In the genomic region with DNA sequence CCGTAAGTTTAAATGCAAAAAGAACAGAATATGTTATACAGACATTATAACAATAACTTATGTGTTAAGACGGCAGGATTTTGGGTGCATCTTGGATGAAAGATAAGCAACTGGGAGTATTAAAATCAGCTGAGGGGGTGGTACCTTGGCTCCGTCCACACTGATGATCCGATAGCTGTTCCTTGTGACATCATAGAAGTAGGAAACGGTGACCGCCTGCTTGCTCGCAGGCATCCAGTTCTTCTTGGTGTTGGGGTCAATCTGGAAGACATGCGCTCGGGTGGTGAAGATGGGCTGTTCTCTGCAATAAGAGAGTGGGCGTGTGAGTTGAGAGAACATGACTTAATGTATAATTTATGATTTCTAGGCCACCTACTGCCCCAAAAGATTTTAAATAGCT, we compare ENCODE assay signal across 1 cellular context.
TF ChIP-seq lines count a peak whose summit lies in the region.

No MANE protein-coding gene starts in this region.

TF ChIP-seq in K562, 482 proteins besides CTCF, POLR2A, EP300 and RAD21 (continued from another document):
- TF ChIP-seq, protein P1, sequence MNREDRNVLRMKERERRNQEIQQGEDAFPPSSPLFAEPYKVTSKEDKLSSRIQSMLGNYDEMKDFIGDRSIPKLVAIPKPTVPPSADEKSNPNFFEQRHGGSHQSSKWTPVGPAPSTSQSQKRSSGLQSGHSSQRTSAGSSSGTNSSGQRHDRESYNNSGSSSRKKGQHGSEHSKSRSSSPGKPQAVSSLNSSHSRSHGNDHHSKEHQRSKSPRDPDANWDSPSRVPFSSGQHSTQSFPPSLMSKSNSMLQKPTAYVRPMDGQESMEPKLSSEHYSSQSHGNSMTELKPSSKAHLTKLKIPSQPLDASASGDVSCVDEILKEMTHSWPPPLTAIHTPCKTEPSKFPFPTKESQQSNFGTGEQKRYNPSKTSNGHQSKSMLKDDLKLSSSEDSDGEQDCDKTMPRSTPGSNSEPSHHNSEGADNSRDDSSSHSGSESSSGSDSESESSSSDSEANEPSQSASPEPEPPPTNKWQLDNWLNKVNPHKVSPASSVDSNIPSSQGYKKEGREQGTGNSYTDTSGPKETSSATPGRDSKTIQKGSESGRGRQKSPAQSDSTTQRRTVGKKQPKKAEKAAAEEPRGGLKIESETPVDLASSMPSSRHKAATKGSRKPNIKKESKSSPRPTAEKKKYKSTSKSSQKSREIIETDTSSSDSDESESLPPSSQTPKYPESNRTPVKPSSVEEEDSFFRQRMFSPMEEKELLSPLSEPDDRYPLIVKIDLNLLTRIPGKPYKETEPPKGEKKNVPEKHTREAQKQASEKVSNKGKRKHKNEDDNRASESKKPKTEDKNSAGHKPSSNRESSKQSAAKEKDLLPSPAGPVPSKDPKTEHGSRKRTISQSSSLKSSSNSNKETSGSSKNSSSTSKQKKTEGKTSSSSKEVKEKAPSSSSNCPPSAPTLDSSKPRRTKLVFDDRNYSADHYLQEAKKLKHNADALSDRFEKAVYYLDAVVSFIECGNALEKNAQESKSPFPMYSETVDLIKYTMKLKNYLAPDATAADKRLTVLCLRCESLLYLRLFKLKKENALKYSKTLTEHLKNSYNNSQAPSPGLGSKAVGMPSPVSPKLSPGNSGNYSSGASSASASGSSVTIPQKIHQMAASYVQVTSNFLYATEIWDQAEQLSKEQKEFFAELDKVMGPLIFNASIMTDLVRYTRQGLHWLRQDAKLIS (CRISPR knock-in tag; IDR thresholded peaks at IDR 0.05): no peak
- TF ChIP-seq, protein P2, sequence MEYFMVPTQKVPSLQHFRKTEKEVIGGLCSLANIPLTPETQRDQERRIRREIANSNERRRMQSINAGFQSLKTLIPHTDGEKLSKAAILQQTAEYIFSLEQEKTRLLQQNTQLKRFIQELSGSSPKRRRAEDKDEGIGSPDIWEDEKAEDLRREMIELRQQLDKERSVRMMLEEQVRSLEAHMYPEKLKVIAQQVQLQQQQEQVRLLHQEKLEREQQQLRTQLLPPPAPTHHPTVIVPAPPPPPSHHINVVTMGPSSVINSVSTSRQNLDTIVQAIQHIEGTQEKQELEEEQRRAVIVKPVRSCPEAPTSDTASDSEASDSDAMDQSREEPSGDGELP (CRISPR knock-in tag; IDR thresholded peaks at IDR 0.05; ENCODE audit: borderline replicate concordance): peak; percentile 51; the same call in 1 of the 2 replicates
- TF ChIP-seq SETDB1 (IDR thresholded peaks at IDR 0.05; ENCODE audit: low read length) (no peak), MIER1 (IDR thresholded peaks at IDR 0.05; ENCODE audit: low read depth) (no peak), NFYB (IDR thresholded peaks at IDR 0.05; ENCODE audit: extremely low read depth, insufficient read length) (no peak), MYBL2 (IDR thresholded peaks at IDR 0.05; ENCODE audit: low read depth) (no peak), MYBL2 (CRISPR knock-in tag; IDR thresholded peaks at IDR 0.05; ENCODE audit: borderline replicate concordance) (no peak), DDX20 (tag; IDR thresholded peaks at IDR 0.05; ENCODE audit: low read depth) (no peak), ATF7 (IDR thresholded peaks at IDR 0.05) (peak; percentile 69), SMARCC2 (IDR thresholded peaks at IDR 0.05; ENCODE audit: low read depth) (no peak), ZNF354B (CRISPR knock-in tag; IDR thresholded peaks at IDR 0.05) (no peak), YBX1 (IDR thresholded peaks at IDR 0.05) (no peak), LCOR (CRISPR knock-in tag; IDR thresholded peaks at IDR 0.05) (no peak), DPF2 (IDR thresholded peaks at IDR 0.05) (no peak), JUND (IDR thresholded peaks at IDR 0.05; ENCODE audit: borderline replicate concordance, low read depth, low read length) (no peak), JUND (tag; IDR thresholded peaks at IDR 0.05; ENCODE audit: borderline replicate concordance, low read depth, low read length) (no peak; the same call in 2 of the 3 replicates), FUS (optimal IDR thresholded peaks at IDR 0.05; ENCODE audit: low read depth, low read length) (no peak), ZC3H8 (IDR thresholded peaks at IDR 0.05) (no peak), DACH1 (IDR thresholded peaks at IDR 0.05; ENCODE audit: partially characterized antibody) (no peak), CBX3 (IDR thresholded peaks at IDR 0.05; ENCODE audit: borderline replicate concordance in 1 of 2, low read length in 2 of 2) (no peak), PHB2 (IDR thresholded peaks at IDR 0.05; ENCODE audit: low read depth) (no peak), ZNF830 (CRISPR knock-in tag; IDR thresholded peaks at IDR 0.05) (no peak), GATAD2B (IDR thresholded peaks at IDR 0.05; ENCODE audit: borderline replicate concordance) (no peak), CREM (IDR thresholded peaks at IDR 0.05; ENCODE audit: low read depth) (peak; percentile 83), MAFF (IDR thresholded peaks at IDR 0.05; ENCODE audit: low read length) (no peak), GATAD2A (IDR thresholded peaks at IDR 0.05) (no peak)
- TF ChIP-seq, protein P3, sequence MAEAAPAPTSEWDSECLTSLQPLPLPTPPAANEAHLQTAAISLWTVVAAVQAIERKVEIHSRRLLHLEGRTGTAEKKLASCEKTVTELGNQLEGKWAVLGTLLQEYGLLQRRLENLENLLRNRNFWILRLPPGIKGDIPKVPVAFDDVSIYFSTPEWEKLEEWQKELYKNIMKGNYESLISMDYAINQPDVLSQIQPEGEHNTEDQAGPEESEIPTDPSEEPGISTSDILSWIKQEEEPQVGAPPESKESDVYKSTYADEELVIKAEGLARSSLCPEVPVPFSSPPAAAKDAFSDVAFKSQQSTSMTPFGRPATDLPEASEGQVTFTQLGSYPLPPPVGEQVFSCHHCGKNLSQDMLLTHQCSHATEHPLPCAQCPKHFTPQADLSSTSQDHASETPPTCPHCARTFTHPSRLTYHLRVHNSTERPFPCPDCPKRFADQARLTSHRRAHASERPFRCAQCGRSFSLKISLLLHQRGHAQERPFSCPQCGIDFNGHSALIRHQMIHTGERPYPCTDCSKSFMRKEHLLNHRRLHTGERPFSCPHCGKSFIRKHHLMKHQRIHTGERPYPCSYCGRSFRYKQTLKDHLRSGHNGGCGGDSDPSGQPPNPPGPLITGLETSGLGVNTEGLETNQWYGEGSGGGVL (CRISPR knock-in tag; IDR thresholded peaks at IDR 0.05): no peak
TF ChIP-seq in K562: peak in this region for 10.
